In genomic region chr2:199779589-199779988, GRCh38 we compare ENCODE assay signal across 33 cellular contexts.
"Had no signal": no experiment of that assay in that cellular context is flagged by ENCODE, and none has a peak within 500 bp of the region (broad histone marks: within the 10 kb centered on the region; RNA-seq: fewer than 3 reads in every experiment).

No MANE protein-coding gene starts in this region.

- H3K4me3 ChIP-seq: adrenal gland, body of pancreas, breast epithelium had no signal

- H3K27me3 ChIP-seq: adrenal gland, body of pancreas, brain microvascular endothelial cell, breast epithelium had no signal

- H3K4me1 ChIP-seq: adrenal gland, body of pancreas, breast epithelium had no signal

- H3K27ac ChIP-seq: adrenal gland, body of pancreas, brain microvascular endothelial cell, breast epithelium, VCaP had no signal

- ATAC-seq: activated CD8-positive, alpha-beta T cell treated with anti-CD3 and anti-CD28 coated beads for 36 hours; activated naive CD4-positive, alpha-beta T cell treated with anti-CD3 and anti-CD28 coated beads, Interleukin-2, amount 50 U/mL, for 72 hours; activated T-cell treated with anti-CD3 and anti-CD28 coated beads, Interleukin-2, amount 50 U/mL, for 4 hours; activated T-cell treated with anti-CD3 and anti-CD28 coated beads, Interleukin-2, amount 50 U/mL, for 72 hours; activated T-helper 17 cell treated with anti-CD3 and anti-CD28 coated beads, Interleukin-2, amount 50 U/mL, for 72 hours; body of pancreas had no signal

- H3K36me3 ChIP-seq: adrenal gland, brain microvascular endothelial cell, breast epithelium had no signal

- FAIRE-seq: astrocyte, TTC549 had no signal

- H3K9me3 ChIP-seq: adrenal gland, body of pancreas, breast epithelium had no signal

- DNase-seq: activated B cell treated with CpG ODN at 0.5 μM for 24 hours; activated CD4-positive, alpha-beta memory T cell treated with anti-CD3 and anti-CD28 coated beads for 36 hours; activated CD4-positive, alpha-beta T cell treated with anti-CD3 and anti-CD28 coated beads for 4 hours; activated CD4-positive, alpha-beta T cell treated with anti-CD3 and anti-CD28 coated beads, Interleukin-2, amount 10 ng/mL, durations not matched to agents 24 days and 14 days; activated CD4-positive, alpha-beta T cell treated with anti-CD3 and anti-CD28 coated beads, Interleukin-2, amount 50 U/mL, for 1 hour; activated CD4-positive, alpha-beta T cell treated with anti-CD3 and anti-CD28 coated beads, Interleukin-2, amount 50 U/mL, for 4 hours; activated CD4-positive, CD25-positive, alpha-beta regulatory T cell treated with anti-CD3 and anti-CD28 coated beads, Interleukin-2, amount 50 U/mL, for 72 hours; activated CD8-positive, alpha-beta memory T cell treated with anti-CD3 and anti-CD28 coated beads, Interleukin-2, amount 50 U/mL, for 4 hours; activated CD8-positive, alpha-beta T cell treated with anti-CD3 and anti-CD28 coated beads for 36 hours; activated effector memory CD4-positive, alpha-beta T cell treated with anti-CD3 and anti-CD28 coated beads, Interleukin-2, amount 50 U/mL, for 16 hours; activated gamma-delta T cell treated with Interleukin-2 at 50 U/mL for 16 hours; activated naive CD4-positive, alpha-beta T cell; activated naive CD4-positive, alpha-beta T cell treated with anti-CD3 and anti-CD28 coated beads for 36 hours; activated naive CD4-positive, alpha-beta T cell treated with anti-CD3 and anti-CD28 coated beads, Interleukin-2, amount 50 U/mL, for 16 hours; activated naive CD8-positive, alpha-beta T cell treated with anti-CD3 and anti-CD28 coated beads for 36 hours; activated T-cell treated with anti-CD3 and anti-CD28 coated beads for 4 hours; activated T-cell treated with anti-CD3 and anti-CD28 coated beads, Interleukin-2, amount 50 U/mL, for 1 hour; activated T-cell treated with anti-CD3 and anti-CD28 coated beads, Interleukin-2, amount 50 U/mL, for 4 hours; activated T-cell treated with anti-CD3 and anti-CD28 coated beads, Interleukin-2, amount 50 U/mL, for 72 hours; adrenal gland; amniotic stem cell; aorta; body of pancreas; brain microvascular endothelial cell; central memory CD4-positive, alpha-beta T cell; T-helper 2 cell; T-helper 9 cell had no signal
